1 cellular context compared by ENCODE assay signal in genomic region chr2:205716126-205716525, GRCh38.
TF ChIP-seq lines count a peak whose summit lies in the region.

No MANE protein-coding gene starts in this region.

TF ChIP-seq in K562, 482 proteins besides CTCF, POLR2A, EP300 and RAD21 (continued from another document):
- TF ChIP-seq E2F8 (IDR thresholded peaks at IDR 0.05; ENCODE audit: low read depth, partially characterized antibody) (no peak), ZNF239 (CRISPR knock-in tag; IDR thresholded peaks at IDR 0.05) (no peak), SNAPC5 (CRISPR knock-in tag; IDR thresholded peaks at IDR 0.05) (no peak), ZFP1 (CRISPR knock-in tag; IDR thresholded peaks at IDR 0.05) (no peak), RBM25 (IDR thresholded peaks at IDR 0.05; ENCODE audit: low read depth, low read length, severe bottlenecking) (no peak)
